ENCODE assay signal across 8 cellular contexts in the genomic region with DNA sequence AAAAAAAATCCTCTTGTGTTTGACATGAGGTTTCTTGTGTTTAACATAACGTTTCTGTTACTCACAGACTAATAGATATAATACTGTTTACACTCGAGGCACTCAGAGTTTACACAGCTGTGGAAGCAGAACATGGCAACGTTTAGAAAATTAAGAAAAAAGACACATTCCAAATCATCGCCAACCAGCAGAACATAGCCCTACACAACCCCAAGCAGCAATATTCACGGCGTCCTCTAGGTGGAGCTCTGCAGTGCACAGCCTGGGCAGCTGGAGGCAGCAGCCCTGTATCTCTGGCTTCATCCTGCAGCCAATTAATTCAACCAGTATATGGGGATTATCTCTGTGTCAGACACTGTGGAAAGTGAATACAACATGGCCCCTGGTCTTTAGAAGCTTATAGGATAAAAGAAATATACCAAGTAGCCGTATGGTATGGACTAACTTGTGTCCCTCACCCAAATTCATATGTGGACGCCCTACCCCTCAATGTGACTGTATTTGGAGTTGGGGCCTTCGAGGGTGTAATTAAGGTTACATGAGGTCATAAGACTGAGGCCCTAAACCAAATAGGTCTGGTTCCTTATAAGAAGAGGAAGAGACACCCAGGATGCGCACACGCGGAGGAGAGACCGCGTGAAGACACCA. TPM values are rescaled to one million over a fixed set of nuclear protein-coding genes. Genes with fewer than 3 reads are reported as not detected.
DNase-seq lines count a peak whose midpoint lies in the region; ATAC-seq and FAIRE-seq lines count a peak whose summit lies in the region.

No MANE protein-coding gene starts in this region.

- DNase-seq in DMS53 (lab: John Stamatoyannopoulos, UW) (peak; percentile 97), HTR-8/SVneo (ENCODE audit: insufficient read length, low spot score) (peak; percentile 57), SHP77 (lab: John Stamatoyannopoulos, UW) (peak; percentile 66 to 70), glomerular endothelial cell (ENCODE audit: extremely low read depth, low read depth, low spot score) (peak; percentile 47), pons (ENCODE audit: low spot score) (peak; percentile 69), urothelium cell line (ENCODE audit: low spot score) (peak; percentile 76)
- peak; percentile 62 to 81 (median 73) for DNase-seq in activated naive CD4-positive, alpha-beta T cell (lab: John Stamatoyannopoulos, UW)

- FAIRE-seq in HTR-8/SVneo (lab: Jason Lieb, UNC) (no peak), urothelium cell line (lab: Jason Lieb, UNC) (no peak)

- peak; percentile 85 for ATAC-seq in GM21390 (IDR thresholded peaks at IDR 0.05; ENCODE audit: unreplicated experiment)

RNA-seq across cellular contexts. Expression of a gene that starts 36.5 kb away (rescaled TPM):
- 12.4 and 13.8 TPM in 2 replicates for total RNA-seq in glomerular endothelial cell

RNA-seq across cellular contexts. Expression of a gene that starts 54.7 kb away (rescaled TPM):
- total RNA-seq in glomerular endothelial cell: 35.7 and 66.7 TPM in 2 replicates

Comparison
In these comparisons a context has a peak if more than half of its experiments do, and no peak if none do; other contexts are left out.
1. Peak in every context shown above with its lines: DNase-seq and ATAC-seq.
2. DNase-seq: peak in every context shown above with its lines; median percentile 97 in DMS53; 76 in urothelium cell line; 73 in activated naive CD4-positive, alpha-beta T cell; 69 in pons; 68 in SHP77; 57 in HTR-8/SVneo; 47 in glomerular endothelial cell.